1 cellular context compared by ENCODE assay signal in genomic region chr7:106657085-106657991, GRCh38.
A peak's percentile ranks its signal among the peaks of the same experiment; 100 is the strongest.
TF ChIP-seq lines count a peak whose summit lies in the region.

No MANE protein-coding gene starts in this region.

TF ChIP-seq in IMR-90, 13 proteins besides CTCF, POLR2A, EP300 and RAD21:
- TF ChIP-seq CEBPB (IDR thresholded peaks at IDR 0.05; ENCODE audit: low read depth, low read length) (peak; percentile 18; the same call in 1 of the 2 replicates), RFX5 (IDR thresholded peaks at IDR 0.05; ENCODE audit: low read depth, low read length) (no peak), NFE2L2 (IDR thresholded peaks at IDR 0.05; ENCODE audit: low read depth, low read length) (no peak), CHD1 (IDR thresholded peaks at IDR 0.05; ENCODE audit: low read depth, low read length) (no peak)
TF ChIP-seq in IMR-90: peak in this region for 1.
